ENCODE assay signal across 8 cellular contexts in genomic region chr1:228165372-228166169, GRCh38. TPM values are rescaled to one million over a fixed set of nuclear protein-coding genes. Genes with fewer than 3 reads are reported as not detected.
DNase-seq lines count a peak whose midpoint lies in the region; ATAC-seq and TF ChIP-seq lines count a peak whose summit lies in the region.

IBA57 (plus strand) TSS chr1:228165804; CDS start chr1:228165817, 13 bp downstream.

- no peak for TF ChIP-seq RAD21 in SK-N-SH (IDR thresholded peaks at IDR 0.05; ENCODE audit: low read length)

- H3K27ac Mint-ChIP-seq in activated naive CD4-positive, alpha-beta T cell treated with anti-CD3 and anti-CD28 coated beads, Interleukin-2, amount 50 U/mL, for 72 hours, result peak within 1 kb of the TSS; percentile 85 to 94
- peak within 1 kb of the TSS; percentile 93 for H3K27ac Mint-ChIP-seq in glutamatergic neuron (ENCODE audit: unreplicated experiment)
- H3K27ac Mint-ChIP-seq in osteocyte (ENCODE audit: unreplicated experiment), result peak within 1 kb of the TSS; percentile 97

- POLR2A ChIA-PET in SK-N-SH (lab: Yijun Ruan, JAX), result interaction anchor here (0.6 to 2.1 kb wide), 13 partner anchors 8 to 292 kb away, joined by 3 to 8 read pairs (median 4); partner anchors contain the start of genes GJC2 and GUK1

- peak within 1 kb of the TSS; percentile 74 to 79 for H3K4me3 ChIP-seq in SK-N-SH (ENCODE audit: low read depth in 2 of 2, low read length in 1 of 2)
- peak within 1 kb of the TSS; percentile 8 to 54 (median 51) for H3K4me3 ChIP-seq in thyroid gland (replicated peaks in 1 of 3)

- H3K27me3 Mint-ChIP-seq in glutamatergic neuron (ENCODE audit: unreplicated experiment) (peaks cover 14% of the 10 kb centered on the region), osteocyte (ENCODE audit: unreplicated experiment) (no peaks in the 10 kb centered on the region)

- H3K27ac ChIP-seq in SK-N-SH (ENCODE audit: low read depth in 2 of 2, low read length in 1 of 2) (peak within 1 kb of the TSS; percentile 93 to 98), thyroid gland (peak within 1 kb of the TSS; percentile 98 to 99 (median 98))

- peak within 1 kb of the TSS; percentile 93; the same call in 1 of the 2 replicates for H2AFZ ChIP-seq in SK-N-SH (ENCODE audit: low read depth)

- peak; percentile 99 for DNase-seq in GM10266 (ENCODE audit: extremely low spot score)
- DNase-seq in NCI-H1048 (lab: John Stamatoyannopoulos, UW), result peak; percentile 100
- peak; percentile 98 for DNase-seq in SK-N-SH
- DNase-seq in activated naive CD4-positive, alpha-beta T cell treated with anti-CD3 and anti-CD28 coated beads, Interleukin-2, amount 50 U/mL, for 72 hours (ENCODE audit: low spot score in 2 of 2), result peak; percentile 99 to 100
- peak; percentile 99 for DNase-seq in glutamatergic neuron
- DNase-seq in osteocyte (ENCODE audit: extremely low spot score, unreplicated experiment), result peak; percentile 100
- DNase-seq in thyroid gland, result peak; percentile 99 to 100

- peaks cover 0 to 4% of the 10 kb centered on the region in 2 donors for H3K36me3 Mint-ChIP-seq in activated naive CD4-positive, alpha-beta T cell treated with anti-CD3 and anti-CD28 coated beads, Interleukin-2, amount 50 U/mL, for 72 hours
- H3K36me3 Mint-ChIP-seq in glutamatergic neuron (ENCODE audit: unreplicated experiment), result no peaks in the 10 kb centered on the region
- H3K36me3 Mint-ChIP-seq in osteocyte (ENCODE audit: unreplicated experiment), result no peaks in the 10 kb centered on the region

- H3F3A ChIP-seq in SK-N-SH (replicated peaks; ENCODE audit: insufficient read depth), result no peaks in the 10 kb centered on the region

- TF ChIP-seq POLR2A in thyroid gland (IDR thresholded peaks at IDR 0.05), result peak; percentile 90 to 94

- H3K9me2 ChIP-seq in SK-N-SH, result no peaks in the 10 kb centered on the region

- H4K20me1 ChIP-seq in SK-N-SH (ENCODE audit: insufficient read depth), result no peaks in the 10 kb centered on the region

- H3K9ac ChIP-seq in SK-N-SH, result peak within 1 kb of the TSS; percentile 99

- TF ChIP-seq EP300 in SK-N-SH (IDR thresholded peaks at IDR 0.05; ENCODE audit: borderline replicate concordance in 1 of 2, low read depth in 1 of 2, low read length in 1 of 2), result no peak; a peak in 1 of 4 replicates

- H3K9me3 Mint-ChIP-seq in activated naive CD4-positive, alpha-beta T cell treated with anti-CD3 and anti-CD28 coated beads, Interleukin-2, amount 50 U/mL, for 72 hours, result no peaks in the 10 kb centered on the region
- H3K9me3 Mint-ChIP-seq in glutamatergic neuron (ENCODE audit: unreplicated experiment), result peaks cover 10% of the 10 kb centered on the region
- no peaks in the 10 kb centered on the region for H3K9me3 Mint-ChIP-seq in osteocyte (ENCODE audit: unreplicated experiment)

- CTCF ChIA-PET in SK-N-SH (lab: Yijun Ruan, JAX), result interaction anchor here (0.6 to 5.5 kb wide), 22 partner anchors 9 to 456 kb away, joined by 3 to 54 read pairs (median 5); partner anchors contain the start of genes GJC2 and GUK1

- 3% methylated on average over 41 of the region's 93 CpGs for WGBS in SK-N-SH (ENCODE audit: low lambda C conversion rate)
- 0% methylated on average over 5 to 12 of the region's 93 CpGs for WGBS in thyroid gland, 2 donors

- intact Hi-C loops in thyroid gland (cut with DNase I), result no loop called here

- H3K4me1 ChIP-seq in SK-N-SH (ENCODE audit: control insufficient read depth in 1 of 2, insufficient read depth in 2 of 2, low read depth in 1 of 2, low read length in 1 of 2) (peaks cover 13 to 25% of the 10 kb centered on the region in 2 experiments; a peak in 3 of 4 replicates), thyroid gland (peaks cover 6 to 18% of the 10 kb centered on the region in 2 donors)

- peaks cover 24% of the 10 kb centered on the region for H3K79me2 ChIP-seq in SK-N-SH (ENCODE audit: insufficient read depth)

- H3K27me3 ChIP-seq in SK-N-SH (ENCODE audit: insufficient read depth), result no peaks in the 10 kb centered on the region
- H3K27me3 ChIP-seq in thyroid gland, result no peaks in the 10 kb centered on the region

- H3K4me2 ChIP-seq in SK-N-SH, result peak within 1 kb of the TSS; percentile 97

- H3K36me3 ChIP-seq in SK-N-SH (replicated peaks in 1 of 2; ENCODE audit: control insufficient read depth in 1 of 2, insufficient read depth in 2 of 2, low read length in 1 of 2) (no peaks in the 10 kb centered on the region), thyroid gland (no peaks in the 10 kb centered on the region)

- peak within 1 kb of the TSS; percentile 86 for H3K4me3 Mint-ChIP-seq in glutamatergic neuron (ENCODE audit: unreplicated experiment)
- H3K4me3 Mint-ChIP-seq in osteocyte (ENCODE audit: unreplicated experiment), result peak within 1 kb of the TSS; percentile 92

- H3K9me3 ChIP-seq in SK-N-SH, result no peaks in the 10 kb centered on the region
- H3K9me3 ChIP-seq in thyroid gland, result no peaks in the 10 kb centered on the region

- peaks cover 9% of the 10 kb centered on the region for H3K4me1 Mint-ChIP-seq in glutamatergic neuron (ENCODE audit: low read depth, unreplicated experiment)
- peaks cover 22% of the 10 kb centered on the region for H3K4me1 Mint-ChIP-seq in osteocyte (ENCODE audit: unreplicated experiment)

- TF ChIP-seq CTCF in GM10266 (IDR thresholded peaks at IDR 0.05; ENCODE audit: control insufficient read depth, insufficient read depth, low read depth, missing control alignments) (peak; percentile 96), SK-N-SH (IDR thresholded peaks at IDR 0.05) (peak; percentile 79), glutamatergic neuron (IDR thresholded peaks at IDR 0.05; ENCODE audit: partially characterized antibody, unreplicated experiment) (peak; percentile 92), osteocyte (IDR thresholded peaks at IDR 0.05) (peak; percentile 94), thyroid gland (IDR thresholded peaks at IDR 0.05) (peak; percentile 42 to 99 (median 94))

- ATAC-seq in HG02588 (IDR thresholded peaks at IDR 0.05; ENCODE audit: unreplicated experiment), result peak; percentile 76
- peak; percentile 86 to 90 for ATAC-seq in activated naive CD4-positive, alpha-beta T cell treated with anti-CD3 and anti-CD28 coated beads, Interleukin-2, amount 50 U/mL, for 72 hours

TF ChIP-seq in SK-N-SH, 30 proteins besides CTCF, POLR2A, EP300 and RAD21 (continues in another document):
- TF ChIP-seq JUND (IDR thresholded peaks at IDR 0.05) (no peak), ELF1 (IDR thresholded peaks at IDR 0.05) (peak; percentile 90), MEF2A (IDR thresholded peaks at IDR 0.05; ENCODE audit: borderline replicate concordance, low read depth) (no peak), GATA2 (CRISPR knock-in tag; IDR thresholded peaks at IDR 0.05) (no peak), PBX3 (IDR thresholded peaks at IDR 0.05) (peak; percentile 59), SMC3 (IDR thresholded peaks at IDR 0.05; ENCODE audit: low read depth, low read length) (no peak), RXRA (IDR thresholded peaks at IDR 0.05; ENCODE audit: borderline replicate concordance, low read depth) (no peak), NFIC (IDR thresholded peaks at IDR 0.05; ENCODE audit: borderline replicate concordance) (no peak), SIN3A (IDR thresholded peaks at IDR 0.05; ENCODE audit: borderline replicate concordance, low read depth, low read length) (no peak), REST (IDR thresholded peaks at IDR 0.05; ENCODE audit: low read depth, low read length) (peak; percentile 61; the same call in 1 of the 2 replicates), GABPA (IDR thresholded peaks at IDR 0.05; ENCODE audit: low read depth) (peak; percentile 67), MXI1 (IDR thresholded peaks at IDR 0.05; ENCODE audit: low read depth, low read length) (peak; percentile 14; the same call in 1 of the 2 replicates), FOXM1 (IDR thresholded peaks at IDR 0.05; ENCODE audit: low read depth) (no peak), FOSL2 (IDR thresholded peaks at IDR 0.05; ENCODE audit: borderline replicate concordance, low read depth) (no peak)

RNA-seq across cellular contexts. Expression of gene IBA57, which starts in this region (rescaled TPM):
- 1.8 TPM in 2 replicates for polyA plus RNA-seq in SK-N-SH (2012; rRNA removed)
- 0.86 and 1.1 TPM in 2 replicates for polyA plus RNA-seq in SK-N-SH (2012; cell fraction: cytosol; rRNA removed)
- polyA plus RNA-seq in SK-N-SH (2012; cell fraction: nucleus; rRNA removed), result 4.4 TPM in 2 replicates
- total RNA-seq in activated naive CD4-positive, alpha-beta T cell treated with anti-CD3 and anti-CD28 coated beads, Interleukin-2, amount 50 U/mL, for 72 hours, result 10 to 100 TPM in 1 of 2 donors, 1 to 10 TPM in 1; 3.2 to 12.8 TPM
- total RNA-seq in glutamatergic neuron (ENCODE audit: unreplicated experiment) (7.7 TPM), osteocyte (8.1 TPM in 2 replicates), thyroid gland (10 to 100 TPM in 2 of 4 donors, 1 to 10 TPM in 2; 4.0 to 15.0 (median 11.7) TPM)

Comparison
In these comparisons a context has a peak if more than half of its experiments do, and no peak if none do; other contexts are left out.
1. Peak in every context shown above with its lines: DNase-seq, ATAC-seq, H3K4me3 ChIP-seq and H3K27ac ChIP-seq.